In genomic region chrX:41384041-41384705, GRCh38 we compare ENCODE assay signal across 9 cellular contexts. TPM values are rescaled to one million over a fixed set of nuclear protein-coding genes. Genes with fewer than 3 reads are reported as not detected.
DNase-seq lines count a peak whose midpoint lies in the region; ATAC-seq and TF ChIP-seq lines count a peak whose summit lies in the region.
"Had no signal": no experiment of that assay in that cellular context is flagged by ENCODE, and none has a peak within 500 bp of the region (broad histone marks: within the 10 kb centered on the region; RNA-seq: fewer than 3 reads in every experiment).

No MANE protein-coding gene starts in this region.

- H3K4me1 Mint-ChIP-seq in endodermal cell, result peaks cover 22% of the 10 kb centered on the region

- no peak for TF ChIP-seq POLR2A in ovary (IDR thresholded peaks at IDR 0.05)

- no peaks in the 10 kb centered on the region for H3K4me1 ChIP-seq in endodermal cell (ENCODE audit: control insufficient read depth, insufficient read depth, low read length)
- no peaks in the 10 kb centered on the region for H3K4me1 ChIP-seq in ovary (ENCODE audit: insufficient read depth)

- no peaks in the 10 kb centered on the region for H3K27me3 ChIP-seq in endodermal cell (ENCODE audit: control insufficient read depth, insufficient read depth, low read length, poor library complexity, severe bottlenecking)
- H3K27me3 ChIP-seq in ovary, result no peaks in the 10 kb centered on the region

- peaks cover 3% of the 10 kb centered on the region for H3K36me3 Mint-ChIP-seq in endodermal cell (ENCODE audit: low read depth)

- H3K27ac ChIP-seq in endodermal cell (ENCODE audit: low read depth, low read length), result no peak overlapping the region
- no peak overlapping the region for H3K27ac ChIP-seq in ovary
- H3K27ac ChIP-seq: VCaP had no signal

- H3K27ac Mint-ChIP-seq in endodermal cell, result peak overlapping the region; percentile 55

- TF ChIP-seq EP300 in ovary (IDR thresholded peaks at IDR 0.05), result no peak

- intact Hi-C loops in ovary (cut with DNase I), result no loop called here

- H3K9me3 ChIP-seq in endodermal cell (ENCODE audit: control insufficient read depth, low read length), result no peaks in the 10 kb centered on the region
- H3K9me3 ChIP-seq in ovary, result no peaks in the 10 kb centered on the region

- H3K9me3 Mint-ChIP-seq in endodermal cell, result peaks cover 60% of the 10 kb centered on the region

- H3K36me3 ChIP-seq in endodermal cell (ENCODE audit: control insufficient read depth, insufficient read depth, low read length) (no peaks in the 10 kb centered on the region), ovary (no peaks in the 10 kb centered on the region)

- DNase-seq in NCI-H510A treated with DMSO at 0.1 percent for 48 hours (lab: John Stamatoyannopoulos, UW), result peak; percentile 0
- no peak for DNase-seq in NCI-H510A (lab: John Stamatoyannopoulos, UW)
- DNase-seq in activated CD4-positive, CD25-positive, alpha-beta regulatory T cell (lab: John Stamatoyannopoulos, UW), result peak; percentile 1 to 27 (median 18)
- DNase-seq in endodermal cell, result no peak
- peak; percentile 25 to 57 (median 31) for DNase-seq in ovary
- no peak for DNase-seq in NCI-H1436 (lab: John Stamatoyannopoulos, UW)
- DNase-seq in NCI-H1417 treated with DMSO at 0.1 percent for 48 hours (lab: John Stamatoyannopoulos, UW), result no peak

- ATAC-seq in HG02981 (IDR thresholded peaks at IDR 0.05; ENCODE audit: unreplicated experiment), result no peak

- no peaks in the 10 kb centered on the region for H3K27me3 Mint-ChIP-seq in endodermal cell (ENCODE audit: insufficient read depth)

- H3K4me3 ChIP-seq in endodermal cell (ENCODE audit: low read length) (no peak overlapping the region), ovary (no peak overlapping the region)

- TF ChIP-seq CTCF in endodermal cell (conservative IDR thresholded peaks at IDR 0.05) (no peak), ovary (IDR thresholded peaks at IDR 0.05) (no peak)

- no peak overlapping the region for H3K4me3 Mint-ChIP-seq in endodermal cell

- WGBS in endodermal cell (ENCODE audit: insufficient coverage in 1 of 2, insufficient read length in 1 of 2), 2 experiments, result 80 to 89% methylated on average over 3 to 7 of the region's 10 CpGs
- 53 to 76% (median 59%) methylated on average over 10 of the region's 10 CpGs for WGBS in ovary, 3 donors

- H3K9ac ChIP-seq in endodermal cell (ENCODE audit: extremely low read depth, low read length, poor library complexity, severe bottlenecking), result no peak overlapping the region

RNA-seq across cellular contexts. Expression of gene DDX3X, which starts 50.2 kb away (rescaled TPM):
- 100 to 1,000 TPM; 218 to 274 TPM for total RNA-seq in endodermal cell
- polyA plus RNA-seq in endodermal cell (2013, experiment 1 of 2), result 150 TPM
- polyA plus RNA-seq in endodermal cell (2013, experiment 2 of 2), result 144 TPM
- 100 to 1,000 TPM; 178 to 329 (median 275) TPM for total RNA-seq in ovary
- polyA plus RNA-seq in ovary, result 100 to 1,000 TPM; 106 to 164 TPM

Comparison
In these comparisons a context has a peak if more than half of its experiments do, and no peak if none do; other contexts are left out.
1. DNase-seq: peak in NCI-H510A treated with DMSO at 0.1 percent for 48 hours (single experiment), activated CD4-positive, CD25-positive, alpha-beta regulatory T cell (4 of 4) and ovary (5 of 5); none in NCI-H510A (single experiment), endodermal cell (single experiment), NCI-H1436 (single experiment) and NCI-H1417 treated with DMSO at 0.1 percent for 48 hours (single experiment).